In the genomic region with DNA sequence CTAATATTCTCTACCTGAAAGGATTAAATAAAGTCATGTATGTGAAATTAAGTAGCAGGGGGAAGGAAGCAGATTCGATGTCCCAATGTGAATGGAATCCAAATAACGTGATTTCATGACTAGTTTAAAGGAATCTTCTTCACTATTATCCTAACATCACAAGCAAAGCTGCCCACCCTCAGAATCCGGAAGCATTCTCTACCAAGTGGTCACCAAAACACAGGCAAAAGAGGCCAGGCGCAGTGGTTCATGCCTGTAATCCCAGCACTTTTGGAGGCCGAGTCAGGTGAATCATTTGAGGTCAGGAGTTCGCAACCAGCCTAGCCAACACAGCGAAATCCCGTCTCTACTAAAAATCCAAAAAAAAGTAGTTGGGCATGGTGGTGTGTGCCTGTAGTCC, we compare ENCODE assay signal across 29 cellular contexts.
DNase-seq lines count a peak whose midpoint lies in the region; ATAC-seq, FAIRE-seq and TF ChIP-seq lines count a peak whose summit lies in the region.
"Had no signal": no experiment of that assay in that cellular context is flagged by ENCODE, and none has a peak within 500 bp of the region (broad histone marks: within the 10 kb centered on the region; RNA-seq: fewer than 3 reads in every experiment).

No MANE protein-coding gene starts in this region.

- H3K4me1 ChIP-seq in endothelial cell of umbilical vein (ENCODE audit: control insufficient read depth, extremely low read depth, insufficient read depth, low read length) (peaks cover 33% of the 10 kb centered on the region), smooth muscle cell (ENCODE audit: low read depth) (peaks cover 29% of the 10 kb centered on the region), heart left ventricle (peaks cover 0 to 26% (median 4%) of the 10 kb centered on the region in 12 donors)
- H3K4me1 ChIP-seq: body of pancreas, right lobe of liver, thyroid gland had no signal

- H2AFZ ChIP-seq in endothelial cell of umbilical vein (ENCODE audit: low read depth, low read length) (no peak overlapping the region), smooth muscle cell (ENCODE audit: low read depth) (no peak overlapping the region)

- no peak overlapping the region for H3K4me2 ChIP-seq in endothelial cell of umbilical vein (ENCODE audit: insufficient read depth, low read length)
- H3K4me2 ChIP-seq in smooth muscle cell: peak overlapping the region; percentile 63

- H3K4me3 ChIP-seq in endothelial cell of umbilical vein (replicated peaks in 1 of 3; ENCODE audit: insufficient read depth in 1 of 3, low read depth in 1 of 3, low read length in 3 of 3) (no peak overlapping the region), smooth muscle cell (no peak overlapping the region), heart left ventricle (no peak overlapping the region)
- H3K4me3 ChIP-seq: body of pancreas, esophagus muscularis mucosa, lung, mucosa of descending colon, right lobe of liver, thyroid gland had no signal

- H3K9me1 ChIP-seq in endothelial cell of umbilical vein (replicated peaks; ENCODE audit: control insufficient read depth, extremely low read depth, insufficient read depth, low read length): no peaks in the 10 kb centered on the region

- H3K9me3 ChIP-seq in endothelial cell of umbilical vein (replicated peaks; ENCODE audit: control insufficient read depth, insufficient read depth, low read length) (no peaks in the 10 kb centered on the region), smooth muscle cell (replicated peaks; ENCODE audit: low read depth) (no peaks in the 10 kb centered on the region), heart left ventricle (peaks cover 0 to 3% (median 0%) of the 10 kb centered on the region in 12 donors)
- H3K9me3 ChIP-seq: body of pancreas, esophagus muscularis mucosa, mucosa of descending colon, right lobe of liver, thyroid gland had no signal

- POLR2A ChIA-PET in endothelial cell of umbilical vein (lab: Charles Lee): no interaction called here

- H3K27ac ChIP-seq in endothelial cell of umbilical vein (ENCODE audit: insufficient read depth, low read depth, low read length) (peak overlapping the region; percentile 79), smooth muscle cell (ENCODE audit: low read depth) (peak overlapping the region; percentile 87), heart left ventricle (no peak overlapping the region)
- H3K27ac ChIP-seq: body of pancreas, esophagus muscularis mucosa, HL-60, right lobe of liver, thyroid gland had no signal

- no peaks in the 10 kb centered on the region for H3K36me3 ChIP-seq in endothelial cell of umbilical vein (ENCODE audit: control insufficient read depth in 2 of 2, extremely low read depth in 1 of 2, insufficient read depth in 2 of 2, low read length in 2 of 2)
- H3K36me3 ChIP-seq in smooth muscle cell (ENCODE audit: low read depth): no peaks in the 10 kb centered on the region
- H3K36me3 ChIP-seq in heart left ventricle: no peaks in the 10 kb centered on the region
- H3K36me3 ChIP-seq: esophagus muscularis mucosa, right lobe of liver, thyroid gland had no signal

- dilution Hi-C loops in endothelial cell of umbilical vein (cut with MboI; ENCODE audit: extremely low pct_ligation_motif_present, low sequenced_read_pairs): no loop called here

- peak; percentile 12 for FAIRE-seq in endothelial cell of umbilical vein (lab: Jason Lieb, UNC)
- FAIRE-seq: GM18507, H1 had no signal

- TF ChIP-seq POLR2A in endothelial cell of umbilical vein (IDR thresholded peaks at IDR 0.05; ENCODE audit: low read depth, low read length) (no peak), heart left ventricle (IDR thresholded peaks at IDR 0.05) (no peak)

- H3K9ac ChIP-seq in endothelial cell of umbilical vein (replicated peaks; ENCODE audit: extremely low read depth, insufficient read depth, low read length) (peak overlapping the region; percentile 42), smooth muscle cell (ENCODE audit: low read depth) (peak overlapping the region; percentile 10)

- CTCF ChIA-PET in endothelial cell of umbilical vein (lab: Charles Lee): no interaction called here

- peaks cover 13% of the 10 kb centered on the region for H3F3A ChIP-seq in smooth muscle cell (ENCODE audit: low read depth)

- no peak for ATAC-seq in heart left ventricle
- no peak for ATAC-seq in HG03175 (IDR thresholded peaks at IDR 0.05; ENCODE audit: unreplicated experiment)
- no peak for ATAC-seq in HG03571 (IDR thresholded peaks at IDR 0.05; ENCODE audit: unreplicated experiment)
- ATAC-seq: activated CD8-positive, alpha-beta T cell treated with anti-CD3 and anti-CD28 coated beads for 36 hours; mucosa of descending colon; right lobe of liver; stimulated activated naive CD8-positive, alpha-beta T cell treated with anti-CD3 and anti-CD28 coated beads, Interleukin-15, Interleukin-2, amounts not matched to agents 100 U/mL and 50 U/mL, for 24 hours; T-cell had no signal

- H4K20me1 ChIP-seq in endothelial cell of umbilical vein (replicated peaks; ENCODE audit: control insufficient read depth, extremely low read depth, insufficient read depth, low read length) (no peaks in the 10 kb centered on the region), smooth muscle cell (ENCODE audit: low read depth) (no peaks in the 10 kb centered on the region)

- TSS peak; percentile 44 for BruUV-seq in endothelial cell of umbilical vein (replicated peaks; lab: Mats Ljungman, UMichigan)

- peak; percentile 94 for DNase-seq in EH (ENCODE audit: low read depth)
- peak; percentile 31 for DNase-seq in RPMI7951 (ENCODE audit: low read depth)
- DNase-seq in endothelial cell of umbilical vein (ENCODE audit: low read depth, low spot score): no peak
- DNase-seq in smooth muscle cell (lab: John Stamatoyannopoulos, UW; ENCODE audit: unreplicated experiment): no peak
- DNase-seq in NCI-H1417 treated with DMSO at 0.1 percent for 48 hours (lab: John Stamatoyannopoulos, UW): no peak
- DNase-seq in heart left ventricle: no peak
- DNase-seq: activated CD4-positive, alpha-beta T cell treated with anti-CD3 and anti-CD28 coated beads for 1 hour; activated CD8-positive, alpha-beta T cell treated with anti-CD3 and anti-CD28 coated beads for 36 hours; activated naive CD8-positive, alpha-beta T cell treated with anti-CD3 and anti-CD28 coated beads for 36 hours; AML-193; body of pancreas; CD8-positive, alpha-beta memory T cell; effector memory CD4-positive, alpha-beta T cell; mucosa of descending colon; NCI-H1105; NCI-H2081 treated with DMSO at 0.1 percent for 48 hours; NCI-H774; OCI-M1; right lobe of liver; stimulated activated naive CD8-positive, alpha-beta T cell treated with anti-CD3 and anti-CD28 coated beads, Interleukin-15, Interleukin-2, amounts not matched to agents 100 U/mL and 50 U/mL, for 24 hours; T-cell; thyroid gland had no signal

- TF ChIP-seq CTCF in endothelial cell of umbilical vein (IDR thresholded peaks at IDR 0.05; ENCODE audit: extremely low read depth in 1 of 2, insufficient read depth in 1 of 2, low read depth in 1 of 2, low read length in 2 of 2) (no peak), smooth muscle cell (IDR thresholded peaks at IDR 0.05; ENCODE audit: borderline replicate concordance, insufficient read depth, poor library complexity, severe bottlenecking) (no peak), heart left ventricle (IDR thresholded peaks at IDR 0.05) (no peak)

- WGBS in smooth muscle cell (ENCODE audit: low lambda C conversion rate): 81% methylated on average over 8 of the region's 8 CpGs
- 88 to 94% (median 92%) methylated on average over 8 of the region's 8 CpGs for WGBS in heart left ventricle, 4 donors

- H3K79me2 ChIP-seq in endothelial cell of umbilical vein (ENCODE audit: control insufficient read depth, insufficient read depth, low read length): no peaks in the 10 kb centered on the region
- no peaks in the 10 kb centered on the region for H3K79me2 ChIP-seq in smooth muscle cell (ENCODE audit: low read depth)

- no peaks in the 10 kb centered on the region for H3K27me3 ChIP-seq in endothelial cell of umbilical vein (ENCODE audit: control insufficient read depth in 2 of 2, insufficient read depth in 2 of 2, low read length in 2 of 2)
- H3K27me3 ChIP-seq in smooth muscle cell (ENCODE audit: low read depth): no peaks in the 10 kb centered on the region
- no peaks in the 10 kb centered on the region for H3K27me3 ChIP-seq in heart left ventricle
- H3K27me3 ChIP-seq: body of pancreas, esophagus muscularis mucosa, right lobe of liver, thyroid gland had no signal

- intact Hi-C loops in endothelial cell of umbilical vein (cut with micrococcal nuclease): loop anchor here (10.0 kb wide), 1 partner anchor 209 kb away; a partner anchor contains a TSS
- intact Hi-C loops in heart left ventricle (cut with DNase I): no loop called here

TF ChIP-seq in endothelial cell of umbilical vein, 7 proteins besides CTCF, POLR2A, EP300 and RAD21:
- TF ChIP-seq MYC (IDR thresholded peaks at IDR 0.05; ENCODE audit: low read depth, low read length): no peak
- TF ChIP-seq, protein P1, sequence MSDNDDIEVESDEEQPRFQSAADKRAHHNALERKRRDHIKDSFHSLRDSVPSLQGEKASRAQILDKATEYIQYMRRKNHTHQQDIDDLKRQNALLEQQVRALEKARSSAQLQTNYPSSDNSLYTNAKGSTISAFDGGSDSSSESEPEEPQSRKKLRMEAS (IDR thresholded peaks at IDR 0.05; ENCODE audit: insufficient read depth, insufficient read length): no peak
- no peak for TF ChIP-seq FOS (IDR thresholded peaks at IDR 0.05; ENCODE audit: borderline replicate concordance, insufficient read depth, low read length)
- TF ChIP-seq POLR2AphosphoS5 (IDR thresholded peaks at IDR 0.05; ENCODE audit: insufficient read depth, low read depth, low read length): no peak
- no peak for TF ChIP-seq EZH2 (IDR thresholded peaks at IDR 0.05; ENCODE audit: borderline replicate concordance, low read depth, low read length, severe bottlenecking)
- TF ChIP-seq JUN (IDR thresholded peaks at IDR 0.05; ENCODE audit: borderline replicate concordance, insufficient read depth, insufficient read length, low read depth): no peak

Comparison
In these comparisons a context has a peak if more than half of its experiments do, and no peak if none do; other contexts are left out.
1. DNase-seq: peak in EH (single experiment) and RPMI7951 (single experiment); none in endothelial cell of umbilical vein (single experiment), smooth muscle cell (single experiment), NCI-H1417 treated with DMSO at 0.1 percent for 48 hours (single experiment) and heart left ventricle (0 of 5).
2. H3K27ac ChIP-seq: peak in endothelial cell of umbilical vein (single experiment) and smooth muscle cell (single experiment); none in heart left ventricle (0 of 12).